ENCODE assay signal across 8 cellular contexts in genomic region chr13:98751397-98752110, GRCh38. TPM values are rescaled to one million over a fixed set of nuclear protein-coding genes. Genes with fewer than 3 reads are reported as not detected.
DNase-seq lines count a peak whose midpoint lies in the region; ATAC-seq and TF ChIP-seq lines count a peak whose summit lies in the region.

No MANE protein-coding gene starts in this region.

- H3K27me3 ChIP-seq in PC-3 (ENCODE audit: low read length), result no peaks in the 10 kb centered on the region

- no peaks in the 10 kb centered on the region for H3K4me1 ChIP-seq in PC-3 (ENCODE audit: insufficient read depth, low read length)

- no peaks in the 10 kb centered on the region for H3K9me3 ChIP-seq in PC-3 (ENCODE audit: low read length)

- no peak overlapping the region for H3K27ac ChIP-seq in PC-3 (ENCODE audit: low read length)

- peak overlapping the region; percentile 41 for H3K4me3 Mint-ChIP-seq in Calu3 (ENCODE audit: low read depth, unreplicated experiment)
- peak overlapping the region; percentile 21 for H3K4me3 Mint-ChIP-seq in neural crest cell

- no peak for TF ChIP-seq CTCF in Calu3 (IDR thresholded peaks at IDR 0.05; ENCODE audit: unreplicated experiment)
- no peak for TF ChIP-seq CTCF in PC-3 (conservative IDR thresholded peaks at IDR 0.05; ENCODE audit: low read depth, low read length)
- no peak for TF ChIP-seq CTCF in neural crest cell (conservative IDR thresholded peaks at IDR 0.05)

- no peaks in the 10 kb centered on the region for H3K36me3 Mint-ChIP-seq in Calu3 (ENCODE audit: insufficient read depth, unreplicated experiment)
- H3K36me3 Mint-ChIP-seq in neural crest cell (ENCODE audit: low read depth), result peaks cover 5% of the 10 kb centered on the region

- intact Hi-C loops in Calu3 (cut with micrococcal nuclease; ENCODE audit: unreplicated experiment), result no loop called here
- intact Hi-C loops in PC-3 (cut with micrococcal nuclease), result no loop called here

- BruUV-seq in Calu3 (replicated peaks; lab: Mats Ljungman, UMichigan) (no TSS peak), PC-3 (replicated peaks; lab: Mats Ljungman, UMichigan) (no TSS peak)

- H3K36me3 ChIP-seq in PC-3 (ENCODE audit: low read depth, low read length), result no peaks in the 10 kb centered on the region

- H3K79me2 ChIP-seq in PC-3 (ENCODE audit: low read length), result no peaks in the 10 kb centered on the region

- H3F3A ChIP-seq in PC-3 (ENCODE audit: low read length, unreplicated experiment), result no peaks in the 10 kb centered on the region

- CTCF ChIA-PET in Calu3 (lab: Charles Lee), result no interaction called here
- CTCF ChIA-PET in PC-3 (lab: Charles Lee), result no interaction called here

- no peaks in the 10 kb centered on the region for H3K4me1 Mint-ChIP-seq in Calu3 (ENCODE audit: low read depth, unreplicated experiment)
- peaks cover 4% of the 10 kb centered on the region for H3K4me1 Mint-ChIP-seq in neural crest cell

- H3K9ac ChIP-seq in PC-3 (ENCODE audit: low read length), result no peak overlapping the region

- H3K4me2 ChIP-seq in PC-3 (ENCODE audit: low read length), result peak overlapping the region; percentile 72

- peak; percentile 74 for ATAC-seq in PC-3
- no peak for ATAC-seq in HG03469 (IDR thresholded peaks at IDR 0.05; ENCODE audit: unreplicated experiment)
- no peak for ATAC-seq in GM18873 (IDR thresholded peaks at IDR 0.05; ENCODE audit: low FRiP score, unreplicated experiment)

- peak overlapping the region; percentile 60 for H3K4me3 ChIP-seq in PC-3 (ENCODE audit: low read length)

- DNase-seq in Calu3, result no peak
- peak; percentile 44 for DNase-seq in PC-3
- peak; percentile 6 for DNase-seq in fibroblast of peridontal ligament (ENCODE audit: extremely low read depth)
- no peak for DNase-seq in neural crest cell (ENCODE audit: low read depth, low spot score)
- DNase-seq in activated CD8-positive, alpha-beta memory T cell treated with anti-CD3 and anti-CD28 coated beads for 24 hours, result no peak
- DNase-seq in stimulated activated CD4-positive, alpha-beta T cell treated with anti-CD3 and anti-CD28 coated beads, Interleukin-2, amount 100 ng/mL, for 24 hours, result no peak

- H3K27ac Mint-ChIP-seq in Calu3 (ENCODE audit: unreplicated experiment), result no peak overlapping the region
- H3K27ac Mint-ChIP-seq in neural crest cell (ENCODE audit: unreplicated experiment), result no peak overlapping the region

- peak overlapping the region; percentile 54 for H2AFZ ChIP-seq in PC-3 (ENCODE audit: low read length)

- H3K9me3 Mint-ChIP-seq in Calu3 (ENCODE audit: low read depth, unreplicated experiment) (peaks cover 3% of the 10 kb centered on the region), neural crest cell (peaks cover 11% of the 10 kb centered on the region)

- no peaks in the 10 kb centered on the region for H4K20me1 ChIP-seq in PC-3 (ENCODE audit: low read length)

- POLR2A ChIA-PET in PC-3 (lab: Charles Lee; ENCODE audit: unreplicated experiment), result no interaction called here

- H3K9me2 ChIP-seq in PC-3 (replicated peaks; ENCODE audit: low read length), result no peaks in the 10 kb centered on the region

- H3K27me3 Mint-ChIP-seq in Calu3 (ENCODE audit: unreplicated experiment), result no peaks in the 10 kb centered on the region
- peaks cover 71% of the 10 kb centered on the region for H3K27me3 Mint-ChIP-seq in neural crest cell (ENCODE audit: low read depth)

RNA-seq across cellular contexts. Expression of gene SLC15A1, which starts 0.9 kb away (rescaled TPM):
- total RNA-seq in Calu3 (2022), result 0.99 and 1.7 TPM in 2 replicates
- total RNA-seq in PC-3 (2014; rRNA removed), result 1.7 TPM in 2 replicates
- total RNA-seq in neural crest cell, result not detected in 2 replicates

Comparison
In these comparisons a context has a peak if more than half of its experiments do, and no peak if none do; other contexts are left out.
1. DNase-seq: peak in PC-3 (single experiment) and fibroblast of peridontal ligament (single experiment); none in Calu3 (single experiment), neural crest cell (single experiment), activated CD8-positive, alpha-beta memory T cell treated with anti-CD3 and anti-CD28 coated beads for 24 hours (single experiment) and stimulated activated CD4-positive, alpha-beta T cell treated with anti-CD3 and anti-CD28 coated beads, Interleukin-2, amount 100 ng/mL, for 24 hours (0 of 2).